Comparison of ENCODE assay signal across 32 cellular contexts in genomic region chr4:83921124-83921523, GRCh38.
"Had no signal": no experiment of that assay in that cellular context is flagged by ENCODE, and none has a peak within 500 bp of the region (broad histone marks: within the 10 kb centered on the region; RNA-seq: fewer than 3 reads in every experiment).

No MANE protein-coding gene starts in this region.

- H3K27ac ChIP-seq: KMS-11 had no signal

- H3K4me2 ChIP-seq: KMS-11 had no signal

- H3K36me3 ChIP-seq: MG63 had no signal

- H3K9me3 ChIP-seq: MG63 had no signal

- H3K27me3 ChIP-seq: MG63 had no signal

- DNase-seq: Karpas-422, Kasumi-1, MG63, MM.1S, MV-4-11, NCI-H1048, NCI-H1092, NCI-H1092 treated with DMSO at 0.1 percent for 48 hours, NCI-H1105, NCI-H1105 treated with DMSO at 0.1 percent for 48 hours, NCI-H1417, NCI-H1417 treated with DMSO at 0.1 percent for 48 hours, NCI-H1436, NCI-H1436 treated with DMSO at 0.1 percent for 48 hours, NCI-H146, NCI-H1694, NCI-H1694 treated with DMSO at 0.1 percent for 48 hours, NCI-H187, NCI-H187 treated with DMSO at 0.1 percent for 48 hours, NCI-H1930, NCI-H2029, NCI-H2029 treated with DMSO at 0.1 percent for 48 hours, NCI-H2081, NCI-H2081 treated with DMSO at 0.1 percent for 48 hours, NCI-H2107, NCI-H2227 treated with DMSO at 0.1 percent for 48 hours, NCI-H226, NCI-H345, NCI-H446, NCI-H446 treated with DMSO at 0.1 percent for 48 hours, NCI-H510A treated with DMSO at 0.1 percent for 48 hours had no signal

- H3K4me3 ChIP-seq: MG63 had no signal

- H3K9ac ChIP-seq: KMS-11 had no signal
